14 cellular contexts compared by ENCODE assay signal in genomic region chr6:133764011-133764812, GRCh38.
DNase-seq lines count a peak whose midpoint lies in the region; FAIRE-seq and TF ChIP-seq lines count a peak whose summit lies in the region.
"Had no signal": no experiment of that assay in that cellular context is flagged by ENCODE, and none has a peak within 500 bp of the region (broad histone marks: within the 10 kb centered on the region; RNA-seq: fewer than 3 reads in every experiment).

No MANE protein-coding gene starts in this region.

- CTCF ChIA-PET in activated CD4-positive, alpha-beta memory T cell treated with anti-CD3 and anti-CD28 coated beads for 36 hours (lab: Charles Lee) = interaction anchor here (1.5 kb wide), 1 partner anchor 74 kb away, joined by 3 read pairs; no protein-coding TSS in a partner anchor

- H3K27ac ChIP-seq in keratinocyte (ENCODE audit: control insufficient read depth, insufficient read depth, low read length) = no peak overlapping the region
- H3K27ac ChIP-seq: cardiac muscle cell had no signal

- H3K4me2 ChIP-seq in keratinocyte (ENCODE audit: control insufficient read depth, extremely low read depth, insufficient read depth, low read depth, low read length) = no peak overlapping the region

- no peak overlapping the region for H3K4me3 Mint-ChIP-seq in activated CD4-positive, alpha-beta memory T cell treated with anti-CD3 and anti-CD28 coated beads for 36 hours

- H3K36me3 ChIP-seq in keratinocyte (ENCODE audit: control insufficient read depth in 2 of 2, extremely low read depth in 1 of 2, insufficient read depth in 2 of 2, low read length in 2 of 2) = no peaks in the 10 kb centered on the region
- H3K36me3 ChIP-seq: cardiac muscle cell had no signal

- no peaks in the 10 kb centered on the region for H3K79me2 ChIP-seq in keratinocyte (ENCODE audit: control insufficient read depth, insufficient read depth, low read length)

- no peaks in the 10 kb centered on the region for H3K4me1 Mint-ChIP-seq in activated CD4-positive, alpha-beta memory T cell treated with anti-CD3 and anti-CD28 coated beads for 36 hours (ENCODE audit: low read depth)

- dilution Hi-C loops in keratinocyte (cut with MboI; ENCODE audit: extremely low pct_ligation_motif_present, low sequenced_read_pairs) = no loop called here

- DNase-seq in H4 (ENCODE audit: low spot score) (peak; percentile 4), cardiac fibroblast (ENCODE audit: low read depth in 2 of 2) (peak; percentile 78 to 82), keratinocyte (ENCODE audit: low read depth, low spot score) (no peak), stromal cell of bone marrow (ENCODE audit: low read depth) (peak; percentile 53), DMS 273 treated with DMSO at 0.1 percent for 48 hours (lab: John Stamatoyannopoulos, UW) (no peak), NCI-H1092 treated with DMSO at 0.1 percent for 48 hours (lab: John Stamatoyannopoulos, UW) (no peak)
- DNase-seq in activated CD4-positive, alpha-beta memory T cell treated with anti-CD3 and anti-CD28 coated beads for 36 hours = no peak
- DNase-seq in stimulated activated naive CD4-positive, alpha-beta T cell treated with Interleukin-2 at 50 U/mL for 16 hours (lab: John Stamatoyannopoulos, UW) = no peak
- DNase-seq: activated CD8-positive, alpha-beta memory T cell treated with anti-CD3 and anti-CD28 coated beads, Interleukin-2, amount 50 U/mL, for 4 hours; mesendoderm; NCI-H2081; stimulated activated CD8-positive, alpha-beta memory T cell treated with anti-CD3 and anti-CD28 coated beads, Interleukin-4, amount 100 ng/mL, for 48 hours had no signal

- peak; percentile 46 for FAIRE-seq in keratinocyte (lab: Jason Lieb, UNC)

- H3K9me3 ChIP-seq in keratinocyte (ENCODE audit: control insufficient read depth, low read depth, low read length) = no peaks in the 10 kb centered on the region

- no peaks in the 10 kb centered on the region for H4K20me1 ChIP-seq in keratinocyte (ENCODE audit: control insufficient read depth, extremely low read depth, insufficient read depth, low read length)

- H3K27ac Mint-ChIP-seq in activated CD4-positive, alpha-beta memory T cell treated with anti-CD3 and anti-CD28 coated beads for 36 hours = no peak overlapping the region

- H3K27me3 ChIP-seq in keratinocyte (ENCODE audit: control insufficient read depth, extremely low read depth, insufficient read depth, low read length) = peaks cover 2% of the 10 kb centered on the region

- H3K36me3 Mint-ChIP-seq in activated CD4-positive, alpha-beta memory T cell treated with anti-CD3 and anti-CD28 coated beads for 36 hours = no peaks in the 10 kb centered on the region

- intact Hi-C loops in activated CD4-positive, alpha-beta memory T cell treated with anti-CD3 and anti-CD28 coated beads for 36 hours (cut with micrococcal nuclease) = no loop called here

- no peak overlapping the region for H2AFZ ChIP-seq in keratinocyte (ENCODE audit: control insufficient read depth, low read length)

- H3K27me3 Mint-ChIP-seq in activated CD4-positive, alpha-beta memory T cell treated with anti-CD3 and anti-CD28 coated beads for 36 hours = peaks cover 7% of the 10 kb centered on the region

- TF ChIP-seq CTCF in cardiac fibroblast (IDR thresholded peaks at IDR 0.05; ENCODE audit: low read depth, low read length) (no peak), keratinocyte (optimal IDR thresholded peaks at IDR 0.05 in 1 of 3, IDR thresholded peaks at IDR 0.05 in 1 of 3, conservative IDR thresholded peaks at IDR 0.05 in 1 of 3; ENCODE audit: extremely low read depth in 1 of 3, insufficient read depth in 2 of 3, low read length in 3 of 3) (no peak)

- H3K9ac ChIP-seq in keratinocyte (ENCODE audit: control insufficient read depth, extremely low read depth, insufficient read depth, low read length) = no peak overlapping the region

- H3K9me1 ChIP-seq in keratinocyte (ENCODE audit: control insufficient read depth, extremely low read depth, insufficient read depth, low read length) = no peaks in the 10 kb centered on the region

- H3K4me1 ChIP-seq in keratinocyte (ENCODE audit: control insufficient read depth, extremely low read depth, insufficient read depth, low read length) = peaks cover 4% of the 10 kb centered on the region

- no peaks in the 10 kb centered on the region for H3K9me3 Mint-ChIP-seq in activated CD4-positive, alpha-beta memory T cell treated with anti-CD3 and anti-CD28 coated beads for 36 hours

- POLR2A ChIA-PET in activated CD4-positive, alpha-beta memory T cell treated with anti-CD3 and anti-CD28 coated beads for 36 hours (lab: Charles Lee) = no interaction called here

- H3K4me3 ChIP-seq in cardiac fibroblast (replicated peaks in 1 of 2; ENCODE audit: low read depth in 2 of 2, low read length in 2 of 2) (no peak overlapping the region), keratinocyte (ENCODE audit: control insufficient read depth in 2 of 3, extremely low read depth in 1 of 3, insufficient read depth in 2 of 3, low read depth in 1 of 3, low read length in 3 of 3) (no peak overlapping the region)
- H3K4me3 ChIP-seq: cardiac muscle cell, skin epidermis had no signal

Comparison
In these comparisons a context has a peak if more than half of its experiments do, and no peak if none do; other contexts are left out.
1. DNase-seq: peak in H4 (single experiment), cardiac fibroblast (2 of 2) and stromal cell of bone marrow (single experiment); none in keratinocyte (single experiment), activated CD4-positive, alpha-beta memory T cell treated with anti-CD3 and anti-CD28 coated beads for 36 hours (single experiment), DMS 273 treated with DMSO at 0.1 percent for 48 hours (single experiment), stimulated activated naive CD4-positive, alpha-beta T cell treated with Interleukin-2 at 50 U/mL for 16 hours (single experiment) and NCI-H1092 treated with DMSO at 0.1 percent for 48 hours (single experiment).